ENCODE assay signal across 31 cellular contexts in genomic region chr17:71850792-71851191, GRCh38.
DNase-seq lines count a peak whose midpoint lies in the region; ATAC-seq, FAIRE-seq and TF ChIP-seq lines count a peak whose summit lies in the region.
"Had no signal": no experiment of that assay in that cellular context is flagged by ENCODE, and none has a peak within 500 bp of the region (broad histone marks: within the 10 kb centered on the region; RNA-seq: fewer than 3 reads in every experiment).

No MANE protein-coding gene starts in this region.

- intact Hi-C loops in spleen (cut with DNase I; ENCODE audit: low total_unique reads) (no loop called here), psoas muscle (cut with DNase I) (no loop called here)

- FAIRE-seq in urothelium cell line (lab: Jason Lieb, UNC) = no peak
- FAIRE-seq: G401.6, K562 had no signal

- DNase-seq in epithelial cell of prostate (ENCODE audit: low read depth, low spot score) = no peak
- DNase-seq in urothelium cell line (ENCODE audit: low spot score) = no peak
- no peak for DNase-seq in spleen
- DNase-seq in psoas muscle = no peak
- DNase-seq: activated naive CD4-positive, alpha-beta T cell treated with anti-CD3 and anti-CD28 coated beads, Interleukin-2, amount 50 U/mL, for 16 hours; activated T-cell treated with anti-CD3 and anti-CD28 coated beads, Interleukin-2, amount 50 U/mL, for 1 hour; aorta; CD4-positive, CD25-positive, alpha-beta regulatory T cell; dermis blood vessel endothelial cell; DMS153; glutamatergic neuron; left cardiac atrium; MM.1S; naive B cell; NCI-H1436; NCI-H510A treated with DMSO at 0.1 percent for 48 hours; occipital lobe; Peyer's patch; SJCRH30; stimulated activated CD4-positive, alpha-beta T cell treated with anti-CD3 and anti-CD28 coated beads, Interleukin-4, amount 100 ng/mL, for 24 hours; stimulated activated naive CD4-positive, alpha-beta T cell treated with Interleukin-2 at 50 U/mL for 16 hours; T-cell had no signal

- WGBS in spleen, 5 donors = 63 to 95% (median 75%) methylated on average over 2 of the region's 2 CpGs
- WGBS in psoas muscle, 3 donors = 68 to 92% (median 90%) methylated on average over 2 of the region's 2 CpGs

- H3K36me3 ChIP-seq in spleen (no peaks in the 10 kb centered on the region), psoas muscle (ENCODE audit: insufficient read depth in 1 of 2, low read depth in 1 of 2) (no peaks in the 10 kb centered on the region)
- H3K36me3 ChIP-seq: Peyer's patch, SJCRH30, thoracic aorta had no signal

- no peak for TF ChIP-seq CTCF in spleen (IDR thresholded peaks at IDR 0.05 in 8 of 11, conservative IDR thresholded peaks at IDR 0.05 in 3 of 11)
- no peak for TF ChIP-seq CTCF in psoas muscle (IDR thresholded peaks at IDR 0.05)

- H3K27ac ChIP-seq in epithelial cell of prostate (peak overlapping the region; percentile 24), spleen (no peak overlapping the region), psoas muscle (no peak overlapping the region)
- H3K27ac ChIP-seq: GM23248, Peyer's patch, SJCRH30, thoracic aorta had no signal

- TF ChIP-seq POLR2A in spleen (IDR thresholded peaks at IDR 0.05) = no peak

- H3K4me1 ChIP-seq in spleen = no peaks in the 10 kb centered on the region
- no peaks in the 10 kb centered on the region for H3K4me1 ChIP-seq in psoas muscle
- H3K4me1 ChIP-seq: Peyer's patch, SJCRH30 had no signal

- H3K27me3 ChIP-seq in spleen (replicated peaks in 1 of 7) (no peaks in the 10 kb centered on the region), psoas muscle (ENCODE audit: insufficient read depth in 3 of 3, low read length in 2 of 3) (peaks cover 0 to 2% (median 0%) of the 10 kb centered on the region in 3 donors)
- H3K27me3 ChIP-seq: Peyer's patch had no signal

- H3K4me3 ChIP-seq in spleen (no peak overlapping the region), psoas muscle (no peak overlapping the region)
- H3K4me3 ChIP-seq: GM23248, K562, Peyer's patch, SJCRH30, smooth muscle cell, thoracic aorta had no signal

- H3K9me3 ChIP-seq in spleen (peaks cover 0 to 2% (median 0%) of the 10 kb centered on the region in 8 donors), psoas muscle (no peaks in the 10 kb centered on the region)
- H3K9me3 ChIP-seq: Peyer's patch, SJCRH30, thoracic aorta had no signal

- ATAC-seq in GM18867 (IDR thresholded peaks at IDR 0.05; ENCODE audit: unreplicated experiment) (peak; percentile 54), GM21786 (IDR thresholded peaks at IDR 0.05; ENCODE audit: unreplicated experiment) (peak; percentile 39), HG03095 (IDR thresholded peaks at IDR 0.05; ENCODE audit: unreplicated experiment) (peak; percentile 53), HG03097 (IDR thresholded peaks at IDR 0.05; ENCODE audit: low FRiP score, unreplicated experiment) (no peak), psoas muscle (no peak)
- ATAC-seq: K562, left cardiac atrium, T-cell had no signal

Comparison
In these comparisons a context has a peak if more than half of its experiments do, and no peak if none do; other contexts are left out.
1. ATAC-seq: peak in GM18867 (single experiment), GM21786 (single experiment) and HG03095 (single experiment); none in HG03097 (single experiment) and psoas muscle (0 of 4).